ENCODE assay signal across 31 cellular contexts in the genomic region with DNA sequence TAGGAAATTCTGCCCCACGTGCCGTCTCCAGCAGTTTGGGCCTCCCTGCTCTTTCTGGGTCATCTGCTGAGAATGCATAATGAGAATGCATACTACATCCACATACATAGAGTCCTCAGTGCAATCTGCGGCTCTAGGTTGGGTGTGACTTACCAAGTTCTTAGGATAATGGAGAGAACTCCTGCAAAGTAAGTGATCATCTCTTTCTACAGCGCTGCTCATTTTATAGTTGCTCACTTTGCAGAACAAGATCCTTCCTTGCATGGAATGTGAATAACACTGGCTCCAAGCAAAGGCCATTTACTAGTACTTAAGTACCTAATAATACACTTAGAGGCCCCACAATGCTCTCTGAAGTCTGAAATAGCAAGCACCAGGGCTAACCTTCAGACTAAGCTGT. TPM values are rescaled to one million over a fixed set of nuclear protein-coding genes. Genes with fewer than 3 reads are reported as not detected.
"Had no signal": no experiment of that assay in that cellular context is flagged by ENCODE, and none has a peak within 500 bp of the region (broad histone marks: within the 10 kb centered on the region; RNA-seq: fewer than 3 reads in every experiment).

No MANE protein-coding gene starts in this region.

- H3K36me3 ChIP-seq: suprapubic skin had no signal

- H3K27ac Mint-ChIP-seq: activated naive CD4-positive, alpha-beta T cell treated with anti-CD3 and anti-CD28 coated beads for 36 hours; activated naive CD8-positive, alpha-beta T cell treated with anti-CD3 and anti-CD28 coated beads, Interleukin-2, amount 10 ng/mL, durations not matched to agents 7 days and 5 days had no signal

- H3K9me3 ChIP-seq: body of pancreas, stomach, suprapubic skin, tibial nerve had no signal

- H3K27ac ChIP-seq: body of pancreas, suprapubic skin, tibial nerve had no signal

- H3K4me1 Mint-ChIP-seq: activated naive CD8-positive, alpha-beta T cell treated with anti-CD3 and anti-CD28 coated beads, Interleukin-2, amount 10 ng/mL, durations not matched to agents 7 days and 5 days had no signal

- H3K9me3 Mint-ChIP-seq: activated naive CD4-positive, alpha-beta T cell treated with anti-CD3 and anti-CD28 coated beads for 36 hours; activated naive CD8-positive, alpha-beta T cell treated with anti-CD3 and anti-CD28 coated beads, Interleukin-2, amount 10 ng/mL, durations not matched to agents 7 days and 5 days had no signal

- ATAC-seq: esophagus mucosa, left ventricle myocardium superior had no signal

- DNase-seq: activated CD4-positive, alpha-beta T cell treated with anti-CD3 and anti-CD28 coated beads for 4 hours; activated CD4-positive, alpha-beta T cell treated with anti-CD3 and anti-CD28 coated beads, Interleukin-2, amount 50 U/mL, for 48 hours; activated CD4-positive, CD25-positive, alpha-beta regulatory T cell; activated CD8-positive, alpha-beta memory T cell treated with anti-CD3 and anti-CD28 coated beads, Interleukin-2, amount 50 U/mL, for 48 hours; activated effector memory CD4-positive, alpha-beta T cell treated with Interleukin-2 at 50 U/mL for 16 hours; activated naive CD4-positive, alpha-beta T cell treated with anti-CD3 and anti-CD28 coated beads for 36 hours; activated naive CD8-positive, alpha-beta T cell treated with anti-CD3 and anti-CD28 coated beads, Interleukin-2, amount 10 ng/mL, durations not matched to agents 7 days and 5 days; activated T-cell treated with anti-CD3 and anti-CD28 coated beads, Interleukin-2, amount 50 U/mL, for 48 hours; body of pancreas; effector memory CD4-positive, alpha-beta T cell; hippocampal formation; left ventricle myocardium superior; mammary epithelial cell; nucleus accumbens; stimulated activated CD4-positive, alpha-beta T cell treated with anti-CD3 and anti-CD28 coated beads, Interleukin-1b, Interleukin-23, amount 100 ng/mL, for 48 hours; stomach; T-helper 9 cell had no signal

- H3K4me3 Mint-ChIP-seq: activated naive CD4-positive, alpha-beta T cell treated with anti-CD3 and anti-CD28 coated beads for 36 hours; activated naive CD8-positive, alpha-beta T cell treated with anti-CD3 and anti-CD28 coated beads, Interleukin-2, amount 10 ng/mL, durations not matched to agents 7 days and 5 days had no signal

- H3K27me3 ChIP-seq: body of pancreas, stomach, suprapubic skin, tibial nerve had no signal

- FAIRE-seq: frontal cortex had no signal

- H3K27me3 Mint-ChIP-seq: activated naive CD8-positive, alpha-beta T cell treated with anti-CD3 and anti-CD28 coated beads, Interleukin-2, amount 10 ng/mL, durations not matched to agents 7 days and 5 days had no signal

- H3K4me1 ChIP-seq: body of pancreas had no signal

- H3K4me3 ChIP-seq: body of pancreas, stomach, suprapubic skin, tibial nerve had no signal

RNA-seq across cellular contexts. Expression of a gene that starts 12.2 kb away (rescaled TPM):
- total RNA-seq: activated CD8-positive, alpha-beta memory T cell treated with anti-CD3 and anti-CD28 coated beads for 36 hours; activated naive CD4-positive, alpha-beta T cell treated with anti-CD3 and anti-CD28 coated beads for 36 hours; activated naive CD8-positive, alpha-beta T cell treated with anti-CD3 and anti-CD28 coated beads, Interleukin-2, amount 10 ng/mL, durations not matched to agents 7 days and 5 days; body of pancreas; cardiac septum; dermis microvascular lymphatic vessel endothelial cell; endothelial cell of umbilical vein; esophagus mucosa; frontal cortex; left ventricle myocardium superior; mononuclear cell; myocyte; suprapubic skin; T-helper 1 cell treated with Interleukin-12 subunit alpha and Interleukin-12 subunit beta and Interleukin-4 antibody, amounts not matched to agents 30 ng/mL and 1 ng/mL, for 36 hours had no signal
- polyA plus RNA-seq: neural cell had no signal

RNA-seq across cellular contexts. Expression of a gene that starts 23.3 kb away (rescaled TPM):
- total RNA-seq: activated CD8-positive, alpha-beta memory T cell treated with anti-CD3 and anti-CD28 coated beads for 36 hours; activated naive CD4-positive, alpha-beta T cell treated with anti-CD3 and anti-CD28 coated beads for 36 hours; activated naive CD8-positive, alpha-beta T cell treated with anti-CD3 and anti-CD28 coated beads, Interleukin-2, amount 10 ng/mL, durations not matched to agents 7 days and 5 days; cardiac septum; mononuclear cell; myocyte; T-helper 1 cell treated with Interleukin-12 subunit alpha and Interleukin-12 subunit beta and Interleukin-4 antibody, amounts not matched to agents 30 ng/mL and 1 ng/mL, for 36 hours had no signal
- polyA plus RNA-seq: mammary epithelial cell, neural cell had no signal

RNA-seq across cellular contexts. Expression of a gene that starts 34.4 kb away (rescaled TPM):
- total RNA-seq: activated CD8-positive, alpha-beta memory T cell treated with anti-CD3 and anti-CD28 coated beads for 36 hours; activated naive CD4-positive, alpha-beta T cell treated with anti-CD3 and anti-CD28 coated beads for 36 hours; activated naive CD8-positive, alpha-beta T cell treated with anti-CD3 and anti-CD28 coated beads, Interleukin-2, amount 10 ng/mL, durations not matched to agents 7 days and 5 days; body of pancreas; cardiac septum; dermis microvascular lymphatic vessel endothelial cell; endothelial cell of umbilical vein; esophagus mucosa; frontal cortex; left ventricle myocardium superior; mammary epithelial cell; mononuclear cell; myocyte; skeletal muscle tissue; T-helper 1 cell treated with Interleukin-12 subunit alpha and Interleukin-12 subunit beta and Interleukin-4 antibody, amounts not matched to agents 30 ng/mL and 1 ng/mL, for 36 hours; tibial nerve; urinary bladder had no signal
- polyA plus RNA-seq: endothelial cell of umbilical vein, mammary epithelial cell, neural cell, stomach had no signal
